Comparison of ENCODE assay signal across 9 cellular contexts in the genomic region with DNA sequence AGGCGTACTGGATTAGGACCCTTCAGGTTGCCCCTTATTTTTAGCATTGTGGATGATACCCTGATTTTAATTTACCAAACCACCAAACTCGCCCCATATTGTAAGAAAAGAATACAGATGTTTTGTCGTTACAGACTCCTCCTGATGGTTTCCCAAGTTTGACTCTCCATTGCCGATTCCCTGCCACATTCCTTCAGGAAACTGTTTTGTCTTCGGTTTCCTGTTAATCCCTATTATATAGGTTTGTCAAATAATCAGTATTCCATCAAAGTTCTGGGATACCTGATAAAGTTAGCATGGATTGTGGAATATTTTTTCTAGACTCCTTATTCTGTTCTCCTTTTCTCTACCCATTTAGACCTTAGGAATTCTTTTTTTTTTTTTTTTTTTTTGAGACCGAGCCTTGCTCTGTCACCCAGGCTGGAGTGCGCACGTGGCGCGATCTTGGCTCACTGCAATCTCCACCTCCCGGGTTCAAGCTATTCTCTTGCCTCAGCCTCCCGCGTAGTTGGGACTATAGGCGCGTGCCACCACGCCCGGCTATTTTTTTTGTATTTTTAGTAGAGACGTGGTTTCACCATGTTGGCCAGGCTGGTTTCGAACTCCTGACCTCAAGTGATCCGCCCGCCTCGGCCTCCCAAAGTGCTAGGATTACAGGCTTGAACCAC. TPM values are rescaled to one million over a fixed set of nuclear protein-coding genes. Genes with fewer than 3 reads are reported as not detected.
DNase-seq lines count a peak whose midpoint lies in the region; ATAC-seq, FAIRE-seq and TF ChIP-seq lines count a peak whose summit lies in the region.
"Not testable (repeated sequence)": the region's sequence is repeated elsewhere in the genome, so short reads cannot be mapped to it uniquely, and the experiment has no call there.
"Had no signal": no experiment of that assay in that cellular context is flagged by ENCODE, and none has a peak within 500 bp of the region (broad histone marks: within the 10 kb centered on the region; RNA-seq: fewer than 3 reads in every experiment).

No MANE protein-coding gene starts in this region.

- ATAC-seq in PC-3; activated T-cell treated with anti-CD3 and anti-CD28 coated beads, Interleukin-2, amount 50 U/mL, for 4 hours: not testable (repeated sequence)

- H3K4me1 Mint-ChIP-seq in activated T-cell treated with anti-CD3 and anti-CD28 coated beads, Interleukin-2, amount 50 U/mL, for 4 hours (ENCODE audit: low read depth) = peaks cover 43% of the 10 kb centered on the region

- not testable (repeated sequence) for H3K27me3 ChIP-seq in A673 (replicated peaks; ENCODE audit: insufficient read depth, low read depth, low read length, poor library complexity); GM23248 (replicated peaks; ENCODE audit: insufficient read depth); PC-3 (ENCODE audit: low read length); left ventricle myocardium inferior (ENCODE audit: low read depth); muscle layer of duodenum (ENCODE audit: low read depth, low read length); small intestine (ENCODE audit: control insufficient read depth in 2 of 2, insufficient read depth in 2 of 2, low read length in 2 of 2)

- WGBS in GM23248 (ENCODE audit: low coverage in 1 of 2, low lambda C conversion rate in 2 of 2, missing lambda C conversion rate in 2 of 2), 2 experiments = 35 to 47% methylated on average over 22 of the region's 22 CpGs
- WGBS in small intestine, 3 donors = 38 to 43% (median 39%) methylated on average over 22 of the region's 22 CpGs

- not testable (repeated sequence) for H3K36me3 Mint-ChIP-seq in activated T-cell treated with anti-CD3 and anti-CD28 coated beads, Interleukin-2, amount 50 U/mL, for 4 hours (ENCODE audit: insufficient read depth)

- not testable (repeated sequence) for FAIRE-seq in small intestine (lab: Jason Lieb, UNC)

- BruUV-seq in A673 (replicated peaks; lab: Mats Ljungman, UMichigan) = TSS peak; percentile 88
- BruUV-seq in PC-3 (replicated peaks; lab: Mats Ljungman, UMichigan) = TSS peak; percentile 89

- H3K4me2 ChIP-seq in GM23248 (ENCODE audit: unreplicated experiment) = peak overlapping the region; percentile 99
- H3K4me2 ChIP-seq in PC-3 (ENCODE audit: low read length) = peak overlapping the region; percentile 86

- H3K79me2 ChIP-seq in GM23248 (ENCODE audit: insufficient read depth) = peaks cover 56% of the 10 kb centered on the region
- peaks cover 52% of the 10 kb centered on the region for H3K79me2 ChIP-seq in PC-3 (ENCODE audit: low read length)

- peak overlapping the region; percentile 100 for H3K9ac ChIP-seq in GM23248
- peak overlapping the region; percentile 98 for H3K9ac ChIP-seq in PC-3 (ENCODE audit: low read length)

- H3K4me1 ChIP-seq in A673 (ENCODE audit: insufficient read depth, low read length, poor library complexity, severe bottlenecking); small intestine (ENCODE audit: control insufficient read depth in 2 of 2, insufficient read depth in 1 of 2, low read depth in 1 of 2, low read length in 1 of 2): not testable (repeated sequence)
- H3K4me1 ChIP-seq in GM23248 (ENCODE audit: insufficient read depth) = peaks cover 37% of the 10 kb centered on the region
- peaks cover 22% of the 10 kb centered on the region for H3K4me1 ChIP-seq in PC-3 (ENCODE audit: insufficient read depth, low read length)
- H3K4me1 ChIP-seq in left ventricle myocardium inferior = peaks cover 56% of the 10 kb centered on the region
- H3K4me1 ChIP-seq in muscle layer of duodenum (ENCODE audit: control insufficient read depth in 1 of 2, insufficient read depth in 2 of 2, low read length in 2 of 2) = peaks cover 13 to 42% of the 10 kb centered on the region in 2 donors

- not testable (repeated sequence) for H3K27me3 Mint-ChIP-seq in activated T-cell treated with anti-CD3 and anti-CD28 coated beads, Interleukin-2, amount 50 U/mL, for 4 hours (ENCODE audit: low read depth)

- in situ Hi-C loops in GM23248 (cut with MboI) = not testable (repeated sequence)

- H2AFZ ChIP-seq in GM23248 (peak overlapping the region; percentile 52), PC-3 (ENCODE audit: low read length) (peak overlapping the region; percentile 68)

- TF ChIP-seq CTCF in A673 (conservative IDR thresholded peaks at IDR 0.05; ENCODE audit: low read depth, low read length); PC-3 (conservative IDR thresholded peaks at IDR 0.05; ENCODE audit: low read depth, low read length); choroid plexus epithelial cell (conservative IDR thresholded peaks at IDR 0.05; ENCODE audit: low read depth, low read length); left ventricle myocardium inferior (IDR thresholded peaks at IDR 0.05; ENCODE audit: borderline replicate concordance): not testable (repeated sequence)

- POLR2A ChIA-PET in A673 (lab: Charles Lee; ENCODE audit: low non-redundant PET) (interaction anchor here (0.6 to 0.7 kb wide), 7 partner anchors 13 to 359 kb away, joined by 4 to 7 read pairs (median 5); a partner anchor contains a TSS), PC-3 (lab: Charles Lee; ENCODE audit: unreplicated experiment) (interaction anchor here (0.5 to 1.4 kb wide), 9 partner anchors 11 to 938 kb away, joined by 3 to 40 read pairs (median 5); a partner anchor contains a TSS)

- CTCF ChIA-PET in A673 (lab: Charles Lee) = interaction anchor here (0.5 to 1.5 kb wide), 29 partner anchors 10 to 884 kb away, joined by 3 to 14 read pairs (median 5); a partner anchor contains a TSS
- CTCF ChIA-PET in PC-3 (lab: Charles Lee) = interaction anchor here (0.5 to 1.7 kb wide), 27 partner anchors 15 to 1896 kb away, joined by 3 to 16 read pairs (median 4); a partner anchor contains a TSS

- not testable (repeated sequence) for H3K9me2 ChIP-seq in GM23248 (ENCODE audit: insufficient read depth); PC-3 (replicated peaks; ENCODE audit: low read length)

- H3K9me3 Mint-ChIP-seq in activated T-cell treated with anti-CD3 and anti-CD28 coated beads, Interleukin-2, amount 50 U/mL, for 4 hours = not testable (repeated sequence)

- H3K27ac ChIP-seq in A673 (ENCODE audit: low read depth, low read length, poor library complexity, severe bottlenecking) (peak overlapping the region; percentile 83), GM23248 (peak overlapping the region; percentile 95), PC-3 (ENCODE audit: low read length) (peak overlapping the region; percentile 74), left ventricle myocardium inferior (replicated peaks) (peak overlapping the region; percentile 93), muscle layer of duodenum (ENCODE audit: low read length) (peak overlapping the region; percentile 97), small intestine (ENCODE audit: low read depth in 1 of 2, low read length in 1 of 2) (peak overlapping the region; percentile 87 to 94)

- not testable (repeated sequence) for H3K9me3 ChIP-seq in A673 (ENCODE audit: low read depth, low read length, poor library complexity, severe bottlenecking); GM23248 (ENCODE audit: low read depth); PC-3 (ENCODE audit: low read length); left ventricle myocardium inferior (replicated peaks); muscle layer of duodenum (ENCODE audit: control insufficient read depth in 1 of 2, low read length in 2 of 2); small intestine (ENCODE audit: control insufficient read depth, low read depth)

- H3F3A ChIP-seq in GM23248 (ENCODE audit: insufficient read depth) = peaks cover 23% of the 10 kb centered on the region
- not testable (repeated sequence) for H3F3A ChIP-seq in PC-3 (ENCODE audit: low read length, unreplicated experiment)

- not testable (repeated sequence) for H3K36me3 ChIP-seq in A673 (ENCODE audit: insufficient read depth, low read length, poor library complexity, severe bottlenecking); GM23248 (ENCODE audit: low read depth); PC-3 (ENCODE audit: low read depth, low read length); left ventricle myocardium inferior; muscle layer of duodenum (ENCODE audit: control insufficient read depth in 1 of 2, insufficient read depth in 2 of 2, low read length in 2 of 2); small intestine (ENCODE audit: control insufficient read depth in 2 of 2, insufficient read depth in 2 of 2, low read length in 2 of 2)

- peak overlapping the region; percentile 79 for H3K4me3 ChIP-seq in A673 (ENCODE audit: low read depth, low read length, poor library complexity, severe bottlenecking)
- H3K4me3 ChIP-seq in GM23248 = peak overlapping the region; percentile 92
- peak overlapping the region; percentile 78 for H3K4me3 ChIP-seq in PC-3 (ENCODE audit: low read length)
- H3K4me3 ChIP-seq in choroid plexus epithelial cell (ENCODE audit: low read depth, low read length) = peak overlapping the region; percentile 68
- H3K4me3 ChIP-seq in left ventricle myocardium inferior = peak overlapping the region; percentile 98
- H3K4me3 ChIP-seq in muscle layer of duodenum (ENCODE audit: low read depth in 1 of 2, low read length in 2 of 2) = peak overlapping the region; percentile 89 to 94
- peak overlapping the region; percentile 55 to 76 for H3K4me3 ChIP-seq in small intestine (ENCODE audit: low read depth in 1 of 2, low read length in 2 of 2)

- H3K4me3 Mint-ChIP-seq in activated T-cell treated with anti-CD3 and anti-CD28 coated beads, Interleukin-2, amount 50 U/mL, for 4 hours = peak overlapping the region; percentile 98

- intact Hi-C loops in A673 (cut with micrococcal nuclease; ENCODE audit: unreplicated experiment) = loop anchor here (2.0 kb wide), 1 partner anchor 67 kb away; no protein-coding TSS in a partner anchor
- intact Hi-C loops in PC-3 (cut with micrococcal nuclease) = loop anchor here (2.0 kb wide), 1 partner anchor 31 kb away; no protein-coding TSS in a partner anchor
- intact Hi-C loops in left ventricle myocardium inferior (cut with micrococcal nuclease) = not testable (repeated sequence)

- DNase-seq in A673 (ENCODE audit: low spot score) (peak; percentile 36), GM23248 (peak; percentile 48)
- not testable (repeated sequence) for DNase-seq in PC-3; activated T-cell treated with anti-CD3 and anti-CD28 coated beads, Interleukin-2, amount 50 U/mL, for 4 hours; choroid plexus epithelial cell (ENCODE audit: low read depth); left ventricle myocardium inferior; small intestine

- not testable (repeated sequence) for H4K20me1 ChIP-seq in GM23248 (ENCODE audit: insufficient read depth); PC-3 (ENCODE audit: low read length)

RNA-seq across cellular contexts. Expression of a gene that starts 0.6 kb away (rescaled TPM):
- total RNA-seq in A673 (2021) (169 and 187 TPM in 2 replicates), PC-3 (2014; rRNA removed) (121 and 156 TPM in 2 replicates), left ventricle myocardium inferior (110 TPM)
- total RNA-seq in GM23248 (2014; rRNA removed; shearing (Covaris generic)) = 149 and 204 TPM in 2 replicates
- polyA plus RNA-seq in GM23248 (2016; fragmentation: Nextera tagmentation; extraction: Ambion mirVana) (170 and 183 TPM in 2 replicates), small intestine (100 to 1,000 TPM; 114 to 140 (median 136) TPM)
- 100 to 1,000 TPM in 2 of 3 donors, 10 to 100 TPM in 1; 97.5 to 113 (median 109) TPM for total RNA-seq in activated T-cell treated with anti-CD3 and anti-CD28 coated beads, Interleukin-2, amount 50 U/mL, for 4 hours

RNA-seq across cellular contexts. Expression of a gene that starts 24.8 kb away (rescaled TPM):
- total RNA-seq in A673 (2021) (not detected in 2 replicates), PC-3 (2014; rRNA removed) (0.26 and 0.40 TPM in 2 replicates), left ventricle myocardium inferior (0.71 TPM)
- not detected in 2 replicates for total RNA-seq in GM23248 (2014; rRNA removed; shearing (Covaris generic))
- polyA plus RNA-seq in GM23248 (2016; fragmentation: Nextera tagmentation; extraction: Ambion mirVana) (0.46 TPM in 1 of 2 replicates, not detected in the other), small intestine (under 1 TPM in 1 of 3 donors, not detected in 2; 0.07 TPM)
- total RNA-seq in activated T-cell treated with anti-CD3 and anti-CD28 coated beads, Interleukin-2, amount 50 U/mL, for 4 hours = under 1 TPM; 0.26 to 0.40 (median 0.27) TPM
- total RNA-seq: esophagus mucosa had no signal

RNA-seq across cellular contexts. Expression of a gene that starts 38.7 kb away (rescaled TPM):
- not detected in 2 replicates for total RNA-seq in A673 (2021)
- not detected in 2 replicates for total RNA-seq in GM23248 (2014; rRNA removed; shearing (Covaris generic))
- not detected in 2 replicates for polyA plus RNA-seq in GM23248 (2016; fragmentation: Nextera tagmentation; extraction: Ambion mirVana)
- not detected in 2 replicates for total RNA-seq in PC-3 (2014; rRNA removed)
- under 1 TPM in 2 of 3 donors, not detected in 1; 0.13 to 0.49 TPM for total RNA-seq in activated T-cell treated with anti-CD3 and anti-CD28 coated beads, Interleukin-2, amount 50 U/mL, for 4 hours
- total RNA-seq in left ventricle myocardium inferior = not detected
- polyA plus RNA-seq in small intestine = under 1 TPM in 1 of 3 donors, not detected in 2; 0.33 TPM

RNA-seq across cellular contexts. Expression of a gene that starts 45.0 kb away (rescaled TPM):
- total RNA-seq in A673 (2021) (1,763 and 1,764 TPM in 2 replicates), PC-3 (2014; rRNA removed) (465 and 516 TPM in 2 replicates), left ventricle myocardium inferior (423 TPM)
- 217 and 226 TPM in 2 replicates for total RNA-seq in GM23248 (2014; rRNA removed; shearing (Covaris generic))
- polyA plus RNA-seq in GM23248 (2016; fragmentation: Nextera tagmentation; extraction: Ambion mirVana) (346 and 351 TPM in 2 replicates), small intestine (1,000 to 10,000 TPM in 1 of 3 donors, 100 to 1,000 TPM in 2; 408 to 1,666 (median 728) TPM)
- total RNA-seq in activated T-cell treated with anti-CD3 and anti-CD28 coated beads, Interleukin-2, amount 50 U/mL, for 4 hours = 1,000 to 10,000 TPM; 2,725 to 2,849 (median 2,779) TPM

RNA-seq across cellular contexts. Expression of a gene that starts 45.7 kb away (rescaled TPM):
- total RNA-seq in A673 (2021) (235 and 254 TPM in 2 replicates), PC-3 (2014; rRNA removed) (14.6 and 14.9 TPM in 2 replicates), left ventricle myocardium inferior (44.1 TPM)
- 36.7 and 37.6 TPM in 2 replicates for total RNA-seq in GM23248 (2014; rRNA removed; shearing (Covaris generic))
- polyA plus RNA-seq in GM23248 (2016; fragmentation: Nextera tagmentation; extraction: Ambion mirVana) (29.6 TPM in 2 replicates), small intestine (10 to 100 TPM in 1 of 3 donors, 1 to 10 TPM in 2; 2.7 to 13.5 (median 3.1) TPM)
- 10 to 100 TPM; 27.9 to 37.0 (median 33.4) TPM for total RNA-seq in activated T-cell treated with anti-CD3 and anti-CD28 coated beads, Interleukin-2, amount 50 U/mL, for 4 hours
